In genomic region chr10:127577376-127577775, GRCh38 we compare ENCODE assay signal across 1 cellular context.
TF ChIP-seq lines count a peak whose summit lies in the region.

No MANE protein-coding gene starts in this region.

TF ChIP-seq in SK-N-SH, 30 proteins besides CTCF, POLR2A, EP300 and RAD21 (continued from another document):
- no peak for TF ChIP-seq NFIC (IDR thresholded peaks at IDR 0.05; ENCODE audit: borderline replicate concordance)
- no peak for TF ChIP-seq JUND (IDR thresholded peaks at IDR 0.05)
